In the genomic region with DNA sequence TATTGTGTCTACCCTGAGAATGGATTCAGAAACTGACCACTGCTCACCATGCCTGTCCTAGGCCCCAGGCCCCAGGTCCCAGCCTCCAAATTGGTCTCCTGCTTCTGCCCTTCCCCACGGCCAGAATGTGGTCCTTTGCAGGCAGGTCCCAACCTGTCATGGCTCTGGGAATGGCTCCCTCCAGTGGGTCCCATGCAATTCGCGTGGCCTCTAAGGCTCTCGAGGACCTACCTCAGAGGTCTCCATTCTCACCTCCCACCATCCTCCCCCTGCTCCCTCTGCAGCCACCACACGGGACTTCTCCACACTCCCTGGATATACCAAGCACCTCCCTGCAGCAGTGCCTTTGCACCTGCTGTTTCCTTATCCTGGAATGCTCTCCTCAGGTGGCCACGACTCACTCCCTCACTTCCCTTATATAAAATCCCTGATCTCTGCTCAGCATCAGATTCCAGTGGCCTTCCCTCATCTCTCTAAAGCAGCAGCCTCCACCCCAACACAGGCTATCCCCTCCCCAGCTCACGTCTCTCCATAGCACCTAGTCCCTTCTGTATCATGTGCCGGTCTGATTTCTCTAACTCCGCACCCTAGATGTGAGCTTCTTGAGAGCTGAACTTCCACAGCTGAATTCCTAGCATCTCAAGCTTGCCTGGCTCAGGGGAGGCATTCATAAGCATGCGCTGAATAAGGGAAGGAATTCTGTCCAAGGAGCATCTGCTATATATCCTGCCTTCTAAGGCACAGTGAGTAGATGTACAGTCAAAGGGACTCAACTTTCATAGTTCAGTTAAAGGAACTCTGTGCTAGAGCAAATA, we compare ENCODE assay signal across 1 cellular context.
TF ChIP-seq lines count a peak whose summit lies in the region.

No MANE protein-coding gene starts in this region.

TF ChIP-seq in WTC11, 78 proteins besides CTCF, POLR2A, EP300 and RAD21 (continued from another document):
- TF ChIP-seq, protein P1, sequence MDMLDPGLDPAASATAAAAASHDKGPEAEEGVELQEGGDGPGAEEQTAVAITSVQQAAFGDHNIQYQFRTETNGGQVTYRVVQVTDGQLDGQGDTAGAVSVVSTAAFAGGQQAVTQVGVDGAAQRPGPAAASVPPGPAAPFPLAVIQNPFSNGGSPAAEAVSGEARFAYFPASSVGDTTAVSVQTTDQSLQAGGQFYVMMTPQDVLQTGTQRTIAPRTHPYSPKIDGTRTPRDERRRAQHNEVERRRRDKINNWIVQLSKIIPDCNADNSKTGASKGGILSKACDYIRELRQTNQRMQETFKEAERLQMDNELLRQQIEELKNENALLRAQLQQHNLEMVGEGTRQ (CRISPR knock-in tag; IDR thresholded peaks at IDR 0.05): no peak
- no peak for TF ChIP-seq RORB (CRISPR knock-in tag; IDR thresholded peaks at IDR 0.05)
- TF ChIP-seq ATF1 (CRISPR knock-in tag; IDR thresholded peaks at IDR 0.05): no peak
- TF ChIP-seq, protein P2, sequence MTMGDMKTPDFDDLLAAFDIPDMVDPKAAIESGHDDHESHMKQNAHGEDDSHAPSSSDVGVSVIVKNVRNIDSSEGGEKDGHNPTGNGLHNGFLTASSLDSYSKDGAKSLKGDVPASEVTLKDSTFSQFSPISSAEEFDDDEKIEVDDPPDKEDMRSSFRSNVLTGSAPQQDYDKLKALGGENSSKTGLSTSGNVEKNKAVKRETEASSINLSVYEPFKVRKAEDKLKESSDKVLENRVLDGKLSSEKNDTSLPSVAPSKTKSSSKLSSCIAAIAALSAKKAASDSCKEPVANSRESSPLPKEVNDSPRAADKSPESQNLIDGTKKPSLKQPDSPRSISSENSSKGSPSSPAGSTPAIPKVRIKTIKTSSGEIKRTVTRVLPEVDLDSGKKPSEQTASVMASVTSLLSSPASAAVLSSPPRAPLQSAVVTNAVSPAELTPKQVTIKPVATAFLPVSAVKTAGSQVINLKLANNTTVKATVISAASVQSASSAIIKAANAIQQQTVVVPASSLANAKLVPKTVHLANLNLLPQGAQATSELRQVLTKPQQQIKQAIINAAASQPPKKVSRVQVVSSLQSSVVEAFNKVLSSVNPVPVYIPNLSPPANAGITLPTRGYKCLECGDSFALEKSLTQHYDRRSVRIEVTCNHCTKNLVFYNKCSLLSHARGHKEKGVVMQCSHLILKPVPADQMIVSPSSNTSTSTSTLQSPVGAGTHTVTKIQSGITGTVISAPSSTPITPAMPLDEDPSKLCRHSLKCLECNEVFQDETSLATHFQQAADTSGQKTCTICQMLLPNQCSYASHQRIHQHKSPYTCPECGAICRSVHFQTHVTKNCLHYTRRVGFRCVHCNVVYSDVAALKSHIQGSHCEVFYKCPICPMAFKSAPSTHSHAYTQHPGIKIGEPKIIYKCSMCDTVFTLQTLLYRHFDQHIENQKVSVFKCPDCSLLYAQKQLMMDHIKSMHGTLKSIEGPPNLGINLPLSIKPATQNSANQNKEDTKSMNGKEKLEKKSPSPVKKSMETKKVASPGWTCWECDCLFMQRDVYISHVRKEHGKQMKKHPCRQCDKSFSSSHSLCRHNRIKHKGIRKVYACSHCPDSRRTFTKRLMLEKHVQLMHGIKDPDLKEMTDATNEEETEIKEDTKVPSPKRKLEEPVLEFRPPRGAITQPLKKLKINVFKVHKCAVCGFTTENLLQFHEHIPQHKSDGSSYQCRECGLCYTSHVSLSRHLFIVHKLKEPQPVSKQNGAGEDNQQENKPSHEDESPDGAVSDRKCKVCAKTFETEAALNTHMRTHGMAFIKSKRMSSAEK (CRISPR knock-in tag; IDR thresholded peaks at IDR 0.05; ENCODE audit: borderline replicate concordance): no peak
- TF ChIP-seq AR (CRISPR knock-in tag; IDR thresholded peaks at IDR 0.05): no peak
- no peak for TF ChIP-seq CBFB (CRISPR knock-in tag; IDR thresholded peaks at IDR 0.05; ENCODE audit: low read depth)
- TF ChIP-seq ATF2 (CRISPR knock-in tag; IDR thresholded peaks at IDR 0.05; ENCODE audit: borderline replicate concordance, low read depth): no peak
- TF ChIP-seq SOX15 (CRISPR knock-in tag; IDR thresholded peaks at IDR 0.05): no peak
- no peak for TF ChIP-seq TEAD1 (CRISPR knock-in tag; IDR thresholded peaks at IDR 0.05)
- TF ChIP-seq CREM (CRISPR knock-in tag; IDR thresholded peaks at IDR 0.05): no peak
- TF ChIP-seq SMAD4 (CRISPR knock-in tag; IDR thresholded peaks at IDR 0.05): no peak
- no peak for TF ChIP-seq SP1 (CRISPR knock-in tag; conservative IDR thresholded peaks at IDR 0.05)
- no peak for TF ChIP-seq CDX4 (CRISPR knock-in tag; IDR thresholded peaks at IDR 0.05; ENCODE audit: borderline replicate concordance)
- no peak for TF ChIP-seq MYBL2 (CRISPR knock-in tag; IDR thresholded peaks at IDR 0.05)
- TF ChIP-seq RELA (CRISPR knock-in tag; IDR thresholded peaks at IDR 0.05; ENCODE audit: borderline replicate concordance): no peak
- TF ChIP-seq KAT7 (CRISPR knock-in tag; IDR thresholded peaks at IDR 0.05; ENCODE audit: borderline replicate concordance): no peak
- TF ChIP-seq, protein P3, sequence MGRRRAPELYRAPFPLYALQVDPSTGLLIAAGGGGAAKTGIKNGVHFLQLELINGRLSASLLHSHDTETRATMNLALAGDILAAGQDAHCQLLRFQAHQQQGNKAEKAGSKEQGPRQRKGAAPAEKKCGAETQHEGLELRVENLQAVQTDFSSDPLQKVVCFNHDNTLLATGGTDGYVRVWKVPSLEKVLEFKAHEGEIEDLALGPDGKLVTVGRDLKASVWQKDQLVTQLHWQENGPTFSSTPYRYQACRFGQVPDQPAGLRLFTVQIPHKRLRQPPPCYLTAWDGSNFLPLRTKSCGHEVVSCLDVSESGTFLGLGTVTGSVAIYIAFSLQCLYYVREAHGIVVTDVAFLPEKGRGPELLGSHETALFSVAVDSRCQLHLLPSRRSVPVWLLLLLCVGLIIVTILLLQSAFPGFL (CRISPR knock-in tag; IDR thresholded peaks at IDR 0.05; ENCODE audit: borderline replicate concordance): no peak
